In the genomic region with DNA sequence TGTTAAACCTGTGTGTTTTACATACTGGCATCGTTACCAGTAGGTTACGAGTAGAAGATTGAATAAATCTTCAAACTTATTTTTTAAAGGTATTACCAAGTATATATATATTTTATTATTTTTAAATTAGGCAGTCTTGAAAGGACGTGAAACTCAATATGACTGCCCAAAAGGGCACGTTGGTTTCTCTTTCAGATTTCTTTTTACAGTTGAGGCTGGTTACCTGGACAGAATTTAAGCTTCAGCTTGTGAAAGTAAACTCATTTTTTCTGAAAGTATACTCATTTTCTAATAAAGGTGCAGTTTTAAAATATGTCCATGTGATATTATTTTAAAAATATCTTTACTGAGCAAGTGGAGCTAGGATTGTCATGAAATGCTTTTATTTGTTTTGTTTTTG, we compare ENCODE assay signal across 8 cellular contexts.
DNase-seq lines count a peak whose midpoint lies in the region; ATAC-seq and TF ChIP-seq lines count a peak whose summit lies in the region.

No MANE protein-coding gene starts in this region.

- CTCF ChIA-PET in AG04449 (lab: Yijun Ruan, JAX), result interaction anchor here (0.9 to 3.8 kb wide), 10 partner anchors 9 to 524 kb away, joined by 3 to 50 read pairs (median 4); a partner anchor contains a TSS

- H3K4me3 ChIP-seq in AG04449 (ENCODE audit: low read depth, low read length) (peak overlapping the region; percentile 89), KMS-11 (IDR thresholded peaks at IDR 0.05; ENCODE audit: insufficient read depth, low read depth, low read length) (no peak overlapping the region), muscle layer of duodenum (ENCODE audit: low read depth in 1 of 2, low read length in 2 of 2) (peak overlapping the region; percentile 84 to 87)

- peak overlapping the region; percentile 92; the same call in 1 of the 2 replicates for H3K9ac ChIP-seq in KMS-11

- POLR2A ChIA-PET in AG04449 (lab: Yijun Ruan, JAX), result interaction anchor here (2.7 kb wide), 1 partner anchor 327 kb away, joined by 17 read pairs; a partner anchor contains a TSS

- no peak for DNase-seq in AG04449 (ENCODE audit: low read depth, low spot score)
- no peak for DNase-seq in central memory CD8-positive, alpha-beta T cell (ENCODE audit: low spot score in 2 of 2)
- DNase-seq in posterior cingulate gyrus, result no peak
- DNase-seq in HPDE6-E6E7 (ENCODE audit: extremely low spot score), result no peak
- DNase-seq in DMS53 (lab: John Stamatoyannopoulos, UW), result no peak

- H3K36me3 Mint-ChIP-seq in central memory CD8-positive, alpha-beta T cell (ENCODE audit: insufficient read depth), result peaks cover 27% of the 10 kb centered on the region

- H3K27me3 ChIP-seq in KMS-11 (ENCODE audit: insufficient read depth, low read depth) (no peaks in the 10 kb centered on the region), muscle layer of duodenum (ENCODE audit: low read depth, low read length) (no peaks in the 10 kb centered on the region)

- peaks cover 11% of the 10 kb centered on the region; the same call in 1 of the 2 replicates for H4K20me1 ChIP-seq in KMS-11 (ENCODE audit: insufficient read depth)

- H3K4me2 ChIP-seq in KMS-11, result peak overlapping the region; percentile 84

- H3K27me3 Mint-ChIP-seq in central memory CD8-positive, alpha-beta T cell, result no peaks in the 10 kb centered on the region

- no peak overlapping the region for H2AFZ ChIP-seq in KMS-11 (ENCODE audit: low read depth)

- ATAC-seq in central memory CD8-positive, alpha-beta T cell (replicated peaks; ENCODE audit: extremely low read depth, poor library complexity, severe bottlenecking), result no peak
- no peak for ATAC-seq in GM21390 (IDR thresholded peaks at IDR 0.05; ENCODE audit: unreplicated experiment)

- H3K27ac ChIP-seq in KMS-11, result peak overlapping the region; percentile 86
- peak overlapping the region; percentile 90 for H3K27ac ChIP-seq in muscle layer of duodenum (ENCODE audit: low read length)

- H3K36me3 ChIP-seq in KMS-11 (ENCODE audit: insufficient read depth) (no peaks in the 10 kb centered on the region), muscle layer of duodenum (ENCODE audit: control insufficient read depth in 1 of 2, insufficient read depth in 2 of 2, low read length in 2 of 2) (peaks cover 7% of the 10 kb centered on the region in 2 donors)

- peaks cover 36% of the 10 kb centered on the region for H3K4me1 ChIP-seq in KMS-11 (ENCODE audit: low read depth, poor library complexity, severe bottlenecking)
- peaks cover 7 to 30% of the 10 kb centered on the region in 2 donors for H3K4me1 ChIP-seq in muscle layer of duodenum (ENCODE audit: control insufficient read depth in 1 of 2, insufficient read depth in 2 of 2, low read length in 2 of 2)

- no peaks in the 10 kb centered on the region for H3K9me3 ChIP-seq in muscle layer of duodenum (ENCODE audit: control insufficient read depth in 1 of 2, low read length in 2 of 2)

- intact Hi-C loops in posterior cingulate gyrus (cut with DNase I), result no loop called here

- no peak for TF ChIP-seq CTCF in AG04449 (IDR thresholded peaks at IDR 0.05; ENCODE audit: insufficient read depth, low read length, missing control alignments)
- TF ChIP-seq CTCF in KMS-11 (conservative IDR thresholded peaks at IDR 0.05; ENCODE audit: low read depth, low read length), result no peak

- no peak overlapping the region for H3K4me3 Mint-ChIP-seq in central memory CD8-positive, alpha-beta T cell

- peaks cover 31% of the 10 kb centered on the region for H3K4me1 Mint-ChIP-seq in central memory CD8-positive, alpha-beta T cell

- H3K27ac Mint-ChIP-seq in central memory CD8-positive, alpha-beta T cell (ENCODE audit: low read depth), result peak overlapping the region; percentile 71

- no peaks in the 10 kb centered on the region for H3K9me3 Mint-ChIP-seq in central memory CD8-positive, alpha-beta T cell

- peaks cover 61% of the 10 kb centered on the region for H3K79me2 ChIP-seq in KMS-11 (ENCODE audit: insufficient read depth, low read depth)
